Comparison of ENCODE assay signal across 10 cellular contexts in the genomic region with DNA sequence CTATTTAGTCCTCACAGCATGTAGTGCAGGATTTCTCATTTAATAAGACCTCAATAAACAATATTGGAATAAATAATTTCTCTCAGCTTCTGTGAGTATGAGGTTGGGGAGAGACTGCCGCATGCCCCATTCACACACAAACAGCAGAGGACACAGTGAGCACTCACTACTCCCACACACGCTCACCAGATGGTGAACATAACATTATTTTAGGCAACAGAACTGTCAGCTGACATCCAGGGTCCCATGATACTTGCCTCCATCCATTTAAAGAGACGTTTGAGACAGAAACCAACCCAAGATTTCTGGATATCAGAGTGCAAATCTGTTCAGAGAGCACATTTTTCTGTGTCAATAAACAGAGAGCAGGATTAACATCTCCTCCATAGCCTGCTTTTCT. TPM values are rescaled to one million over a fixed set of nuclear protein-coding genes. Genes with fewer than 3 reads are reported as not detected.
A peak's percentile ranks its signal among the peaks of the same experiment; 100 is the strongest.
DNase-seq lines count a peak whose midpoint lies in the region; ATAC-seq lines count a peak whose summit lies in the region.
"Had no signal": no experiment of that assay in that cellular context is flagged by ENCODE, and none has a peak within 500 bp of the region (broad histone marks: within the 10 kb centered on the region; RNA-seq: fewer than 3 reads in every experiment).

No MANE protein-coding gene starts in this region.

- intact Hi-C loops in left ventricle myocardium superior (cut with micrococcal nuclease) = no loop called here

- in situ Hi-C loops in G401 (cut with HindIII; ENCODE audit: low sequenced_read_pairs) = no loop called here

- POLR2A ChIA-PET in activated CD4-positive, alpha-beta memory T cell treated with anti-CD3 and anti-CD28 coated beads, Interleukin-2, amount 10 ng/mL, durations not matched to agents 7 days and 5 days (lab: Charles Lee) = interaction anchor here (0.9 to 10.4 kb wide), 5 partner anchors 11 to 26 kb away, joined by 3 to 516 read pairs (median 15); a partner anchor contains a TSS

- H3K36me3 Mint-ChIP-seq in activated CD4-positive, alpha-beta memory T cell treated with anti-CD3 and anti-CD28 coated beads, Interleukin-2, amount 10 ng/mL, durations not matched to agents 7 days and 5 days (ENCODE audit: low read depth) = peaks cover 82% of the 10 kb centered on the region

- H3K27ac Mint-ChIP-seq in activated CD4-positive, alpha-beta memory T cell treated with anti-CD3 and anti-CD28 coated beads, Interleukin-2, amount 10 ng/mL, durations not matched to agents 7 days and 5 days = peak overlapping the region; percentile 83

- H3K9me3 Mint-ChIP-seq in activated CD4-positive, alpha-beta memory T cell treated with anti-CD3 and anti-CD28 coated beads, Interleukin-2, amount 10 ng/mL, durations not matched to agents 7 days and 5 days = no peaks in the 10 kb centered on the region

- DNase-seq in G401 (ENCODE audit: low spot score) = peak; percentile 91
- DNase-seq in activated CD4-positive, alpha-beta memory T cell treated with anti-CD3 and anti-CD28 coated beads, Interleukin-2, amount 10 ng/mL, durations not matched to agents 7 days and 5 days = peak; percentile 43
- no peak for DNase-seq in left ventricle myocardium superior
- no peak for DNase-seq in H4 (ENCODE audit: low spot score)
- DNase-seq in A172 (ENCODE audit: low spot score) = no peak
- DNase-seq in SHP77 treated with DMSO at 0.1 percent for 48 hours (lab: John Stamatoyannopoulos, UW) = no peak
- DNase-seq in left lobe of liver (ENCODE audit: low spot score) = no peak
- DNase-seq: DMS79 treated with DMSO at 0.1 percent for 48 hours, upper lobe of left lung had no signal

- H3K27me3 Mint-ChIP-seq in activated CD4-positive, alpha-beta memory T cell treated with anti-CD3 and anti-CD28 coated beads, Interleukin-2, amount 10 ng/mL, durations not matched to agents 7 days and 5 days = no peaks in the 10 kb centered on the region

- peak overlapping the region; percentile 66 for H3K4me3 Mint-ChIP-seq in activated CD4-positive, alpha-beta memory T cell treated with anti-CD3 and anti-CD28 coated beads, Interleukin-2, amount 10 ng/mL, durations not matched to agents 7 days and 5 days

- ATAC-seq in HG03039 (IDR thresholded peaks at IDR 0.05; ENCODE audit: unreplicated experiment) = peak; percentile 38
- peak; percentile 86 for ATAC-seq in left ventricle myocardium superior
- ATAC-seq in left lobe of liver = no peak

- H3K4me1 Mint-ChIP-seq in activated CD4-positive, alpha-beta memory T cell treated with anti-CD3 and anti-CD28 coated beads, Interleukin-2, amount 10 ng/mL, durations not matched to agents 7 days and 5 days = peaks cover 97% of the 10 kb centered on the region

- CTCF ChIA-PET in activated CD4-positive, alpha-beta memory T cell treated with anti-CD3 and anti-CD28 coated beads, Interleukin-2, amount 10 ng/mL, durations not matched to agents 7 days and 5 days (lab: Charles Lee) = interaction anchor here (1.0 to 2.4 kb wide), 3 partner anchors 10 to 65 kb away, joined by 3 to 17 read pairs (median 3); no protein-coding TSS in a partner anchor

RNA-seq across cellular contexts. Expression of a gene that starts 16.9 kb away (rescaled TPM):
- 0.55 and 1.5 TPM in 2 replicates for total RNA-seq in G401 (2014; rRNA removed; shearing (Covaris generic))
- 100 to 1,000 TPM; 102 to 106 TPM for total RNA-seq in activated CD4-positive, alpha-beta memory T cell treated with anti-CD3 and anti-CD28 coated beads, Interleukin-2, amount 10 ng/mL, durations not matched to agents 7 days and 5 days
- total RNA-seq in left ventricle myocardium superior = 7.4 TPM
- 0.53 and 0.62 TPM in 2 replicates for total RNA-seq in H4 (2014; rRNA removed; shearing (Covaris generic))
- total RNA-seq in A172 (2014; rRNA removed; shearing (Covaris generic)) = 0.41 and 0.79 TPM in 2 replicates
- total RNA-seq in left lobe of liver = 0.40 TPM

Comparison
In these comparisons a context has a peak if more than half of its experiments do, and no peak if none do; other contexts are left out.
1. DNase-seq: peak in G401 (single experiment) and activated CD4-positive, alpha-beta memory T cell treated with anti-CD3 and anti-CD28 coated beads, Interleukin-2, amount 10 ng/mL, durations not matched to agents 7 days and 5 days (single experiment); none in left ventricle myocardium superior (single experiment), H4 (single experiment), A172 (single experiment), SHP77 treated with DMSO at 0.1 percent for 48 hours (single experiment) and left lobe of liver (single experiment).
2. RNA of a gene that starts 16.9 kb away (total RNA-seq): 102 to 106 TPM in activated CD4-positive, alpha-beta memory T cell treated with anti-CD3 and anti-CD28 coated beads, Interleukin-2, amount 10 ng/mL, durations not matched to agents 7 days and 5 days; 7.4 TPM in left ventricle myocardium superior (single experiment), 0.55 to 1.5 TPM in G401, 0.53 to 0.62 TPM in H4, 0.41 to 0.79 TPM in A172 and 0.40 TPM in left lobe of liver (single experiment); every median in the first group is over 10 times any median in the second.